Comparison of ENCODE assay signal across 1 cellular context in the genomic region with DNA sequence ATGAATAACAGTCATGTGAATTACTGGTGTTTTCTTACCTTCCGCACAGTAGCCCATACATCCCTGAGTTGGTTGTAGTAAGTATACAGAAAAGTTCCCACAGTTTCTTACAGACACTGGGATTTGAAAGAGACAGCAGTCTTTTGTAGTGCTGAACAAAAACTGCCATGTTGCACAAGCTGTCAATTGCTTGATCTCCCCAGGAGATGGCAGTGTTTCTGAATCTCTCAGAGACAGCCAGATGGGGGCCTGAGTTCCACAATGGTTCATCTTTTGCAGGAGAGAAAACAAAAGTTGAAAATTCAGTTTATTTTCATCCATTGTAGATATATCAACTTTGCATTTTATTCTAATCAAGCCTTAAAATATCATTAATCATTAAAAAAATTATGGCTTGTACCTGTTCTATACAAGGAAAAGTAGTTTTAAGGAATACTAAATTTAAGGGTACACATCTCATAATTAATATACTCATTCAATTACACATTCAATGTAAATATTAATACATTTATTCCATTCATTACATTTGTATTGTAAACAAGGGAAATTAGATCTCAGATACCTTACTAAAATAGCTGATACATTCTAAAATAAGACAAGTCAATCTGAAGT.
TF ChIP-seq lines count a peak whose summit lies in the region.

No MANE protein-coding gene starts in this region.

TF ChIP-seq in HepG2, 621 proteins besides CTCF, POLR2A, EP300 and RAD21 (continued from another document):
- TF ChIP-seq, protein P1, sequence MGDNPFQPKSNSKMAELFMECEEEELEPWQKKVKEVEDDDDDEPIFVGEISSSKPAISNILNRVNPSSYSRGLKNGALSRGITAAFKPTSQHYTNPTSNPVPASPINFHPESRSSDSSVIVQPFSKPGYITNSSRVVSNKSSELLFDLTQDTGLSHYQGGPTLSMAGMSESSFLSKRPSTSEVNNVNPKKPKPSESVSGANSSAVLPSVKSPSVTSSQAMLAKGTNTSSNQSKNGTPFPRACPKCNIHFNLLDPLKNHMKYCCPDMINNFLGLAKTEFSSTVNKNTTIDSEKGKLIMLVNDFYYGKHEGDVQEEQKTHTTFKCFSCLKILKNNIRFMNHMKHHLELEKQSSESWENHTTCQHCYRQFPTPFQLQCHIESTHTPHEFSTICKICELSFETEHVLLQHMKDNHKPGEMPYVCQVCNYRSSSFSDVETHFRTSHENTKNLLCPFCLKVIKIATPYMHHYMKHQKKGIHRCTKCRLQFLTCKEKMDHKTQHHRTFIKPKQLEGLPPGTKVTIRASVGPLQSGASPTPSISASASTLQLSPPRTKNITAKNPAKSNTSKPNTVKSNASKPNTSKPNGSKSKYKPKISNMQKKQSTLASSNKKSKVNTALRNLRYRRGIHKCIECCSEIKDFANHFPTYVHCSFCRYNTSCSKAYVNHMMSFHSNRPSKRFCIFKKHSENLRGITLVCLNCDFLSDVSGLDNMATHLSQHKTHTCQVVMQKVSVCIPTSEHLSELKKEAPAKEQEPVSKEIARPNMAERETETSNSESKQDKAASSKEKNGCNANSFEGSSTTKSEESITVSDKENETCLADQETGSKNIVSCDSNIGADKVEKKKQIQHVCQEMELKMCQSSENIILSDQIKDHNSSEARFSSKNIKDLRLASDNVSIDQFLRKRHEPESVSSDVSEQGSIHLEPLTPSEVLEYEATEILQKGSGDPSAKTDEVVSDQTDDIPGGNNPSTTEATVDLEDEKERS (CRISPR knock-in tag; IDR thresholded peaks at IDR 0.05): no peak
- TF ChIP-seq SMC3 (IDR thresholded peaks at IDR 0.05; ENCODE audit: low read length) (peak; percentile 71), STAG1 (CRISPR knock-in tag; IDR thresholded peaks at IDR 0.05) (peak; percentile 29; the same call in 1 of the 2 replicates), DPF2 (CRISPR knock-in tag; IDR thresholded peaks at IDR 0.05; ENCODE audit: borderline replicate concordance, low read depth) (no peak), CEBPG (CRISPR knock-in tag; IDR thresholded peaks at IDR 0.05) (0 out of 2 replicates have a peak, but pooled peaks have one; percentile 37), ZNF792 (CRISPR knock-in tag; IDR thresholded peaks at IDR 0.05) (no peak), SOX5 (CRISPR knock-in tag; IDR thresholded peaks at IDR 0.05; ENCODE audit: borderline replicate concordance) (no peak), ZNF230 (CRISPR knock-in tag; IDR thresholded peaks at IDR 0.05) (no peak)
- TF ChIP-seq, protein P2, sequence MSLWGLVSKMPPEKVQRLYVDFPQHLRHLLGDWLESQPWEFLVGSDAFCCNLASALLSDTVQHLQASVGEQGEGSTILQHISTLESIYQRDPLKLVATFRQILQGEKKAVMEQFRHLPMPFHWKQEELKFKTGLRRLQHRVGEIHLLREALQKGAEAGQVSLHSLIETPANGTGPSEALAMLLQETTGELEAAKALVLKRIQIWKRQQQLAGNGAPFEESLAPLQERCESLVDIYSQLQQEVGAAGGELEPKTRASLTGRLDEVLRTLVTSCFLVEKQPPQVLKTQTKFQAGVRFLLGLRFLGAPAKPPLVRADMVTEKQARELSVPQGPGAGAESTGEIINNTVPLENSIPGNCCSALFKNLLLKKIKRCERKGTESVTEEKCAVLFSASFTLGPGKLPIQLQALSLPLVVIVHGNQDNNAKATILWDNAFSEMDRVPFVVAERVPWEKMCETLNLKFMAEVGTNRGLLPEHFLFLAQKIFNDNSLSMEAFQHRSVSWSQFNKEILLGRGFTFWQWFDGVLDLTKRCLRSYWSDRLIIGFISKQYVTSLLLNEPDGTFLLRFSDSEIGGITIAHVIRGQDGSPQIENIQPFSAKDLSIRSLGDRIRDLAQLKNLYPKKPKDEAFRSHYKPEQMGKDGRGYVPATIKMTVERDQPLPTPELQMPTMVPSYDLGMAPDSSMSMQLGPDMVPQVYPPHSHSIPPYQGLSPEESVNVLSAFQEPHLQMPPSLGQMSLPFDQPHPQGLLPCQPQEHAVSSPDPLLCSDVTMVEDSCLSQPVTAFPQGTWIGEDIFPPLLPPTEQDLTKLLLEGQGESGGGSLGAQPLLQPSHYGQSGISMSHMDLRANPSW (CRISPR knock-in tag; IDR thresholded peaks at IDR 0.05; ENCODE audit: borderline replicate concordance): no peak
- TF ChIP-seq, protein P3, sequence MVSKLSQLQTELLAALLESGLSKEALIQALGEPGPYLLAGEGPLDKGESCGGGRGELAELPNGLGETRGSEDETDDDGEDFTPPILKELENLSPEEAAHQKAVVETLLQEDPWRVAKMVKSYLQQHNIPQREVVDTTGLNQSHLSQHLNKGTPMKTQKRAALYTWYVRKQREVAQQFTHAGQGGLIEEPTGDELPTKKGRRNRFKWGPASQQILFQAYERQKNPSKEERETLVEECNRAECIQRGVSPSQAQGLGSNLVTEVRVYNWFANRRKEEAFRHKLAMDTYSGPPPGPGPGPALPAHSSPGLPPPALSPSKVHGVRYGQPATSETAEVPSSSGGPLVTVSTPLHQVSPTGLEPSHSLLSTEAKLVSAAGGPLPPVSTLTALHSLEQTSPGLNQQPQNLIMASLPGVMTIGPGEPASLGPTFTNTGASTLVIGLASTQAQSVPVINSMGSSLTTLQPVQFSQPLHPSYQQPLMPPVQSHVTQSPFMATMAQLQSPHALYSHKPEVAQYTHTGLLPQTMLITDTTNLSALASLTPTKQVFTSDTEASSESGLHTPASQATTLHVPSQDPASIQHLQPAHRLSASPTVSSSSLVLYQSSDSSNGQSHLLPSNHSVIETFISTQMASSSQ (IDR thresholded peaks at IDR 0.05; ENCODE audit: low read depth): no peak
- TF ChIP-seq, protein P3 (CRISPR knock-in tag; IDR thresholded peaks at IDR 0.05; ENCODE audit: borderline replicate concordance): no peak
- TF ChIP-seq, protein P4, sequence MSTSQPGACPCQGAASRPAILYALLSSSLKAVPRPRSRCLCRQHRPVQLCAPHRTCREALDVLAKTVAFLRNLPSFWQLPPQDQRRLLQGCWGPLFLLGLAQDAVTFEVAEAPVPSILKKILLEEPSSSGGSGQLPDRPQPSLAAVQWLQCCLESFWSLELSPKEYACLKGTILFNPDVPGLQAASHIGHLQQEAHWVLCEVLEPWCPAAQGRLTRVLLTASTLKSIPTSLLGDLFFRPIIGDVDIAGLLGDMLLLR (CRISPR knock-in tag; IDR thresholded peaks at IDR 0.05): no peak
- TF ChIP-seq, protein P5, sequence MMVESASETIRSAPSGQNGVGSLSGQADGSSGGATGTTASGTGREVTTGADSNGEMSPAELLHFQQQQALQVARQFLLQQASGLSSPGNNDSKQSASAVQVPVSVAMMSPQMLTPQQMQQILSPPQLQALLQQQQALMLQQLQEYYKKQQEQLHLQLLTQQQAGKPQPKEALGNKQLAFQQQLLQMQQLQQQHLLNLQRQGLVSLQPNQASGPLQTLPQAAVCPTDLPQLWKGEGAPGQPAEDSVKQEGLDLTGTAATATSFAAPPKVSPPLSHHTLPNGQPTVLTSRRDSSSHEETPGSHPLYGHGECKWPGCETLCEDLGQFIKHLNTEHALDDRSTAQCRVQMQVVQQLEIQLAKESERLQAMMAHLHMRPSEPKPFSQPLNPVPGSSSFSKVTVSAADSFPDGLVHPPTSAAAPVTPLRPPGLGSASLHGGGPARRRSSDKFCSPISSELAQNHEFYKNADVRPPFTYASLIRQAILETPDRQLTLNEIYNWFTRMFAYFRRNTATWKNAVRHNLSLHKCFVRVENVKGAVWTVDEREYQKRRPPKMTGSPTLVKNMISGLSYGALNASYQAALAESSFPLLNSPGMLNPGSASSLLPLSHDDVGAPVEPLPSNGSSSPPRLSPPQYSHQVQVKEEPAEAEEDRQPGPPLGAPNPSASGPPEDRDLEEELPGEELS (CRISPR knock-in tag; IDR thresholded peaks at IDR 0.05): no peak
- TF ChIP-seq, protein P6, sequence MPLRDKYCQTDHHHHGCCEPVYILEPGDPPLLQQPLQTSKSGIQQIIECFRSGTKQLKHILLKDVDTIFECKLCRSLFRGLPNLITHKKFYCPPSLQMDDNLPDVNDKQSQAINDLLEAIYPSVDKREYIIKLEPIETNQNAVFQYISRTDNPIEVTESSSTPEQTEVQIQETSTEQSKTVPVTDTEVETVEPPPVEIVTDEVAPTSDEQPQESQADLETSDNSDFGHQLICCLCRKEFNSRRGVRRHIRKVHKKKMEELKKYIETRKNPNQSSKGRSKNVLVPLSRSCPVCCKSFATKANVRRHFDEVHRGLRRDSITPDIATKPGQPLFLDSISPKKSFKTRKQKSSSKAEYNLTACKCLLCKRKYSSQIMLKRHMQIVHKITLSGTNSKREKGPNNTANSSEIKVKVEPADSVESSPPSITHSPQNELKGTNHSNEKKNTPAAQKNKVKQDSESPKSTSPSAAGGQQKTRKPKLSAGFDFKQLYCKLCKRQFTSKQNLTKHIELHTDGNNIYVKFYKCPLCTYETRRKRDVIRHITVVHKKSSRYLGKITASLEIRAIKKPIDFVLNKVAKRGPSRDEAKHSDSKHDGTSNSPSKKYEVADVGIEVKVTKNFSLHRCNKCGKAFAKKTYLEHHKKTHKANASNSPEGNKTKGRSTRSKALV (CRISPR knock-in tag; IDR thresholded peaks at IDR 0.05): no peak
- TF ChIP-seq, protein P7, sequence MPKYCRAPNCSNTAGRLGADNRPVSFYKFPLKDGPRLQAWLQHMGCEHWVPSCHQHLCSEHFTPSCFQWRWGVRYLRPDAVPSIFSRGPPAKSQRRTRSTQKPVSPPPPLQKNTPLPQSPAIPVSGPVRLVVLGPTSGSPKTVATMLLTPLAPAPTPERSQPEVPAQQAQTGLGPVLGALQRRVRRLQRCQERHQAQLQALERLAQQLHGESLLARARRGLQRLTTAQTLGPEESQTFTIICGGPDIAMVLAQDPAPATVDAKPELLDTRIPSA (CRISPR knock-in tag; IDR thresholded peaks at IDR 0.05; ENCODE audit: borderline replicate concordance): no peak
